In the genomic region with DNA sequence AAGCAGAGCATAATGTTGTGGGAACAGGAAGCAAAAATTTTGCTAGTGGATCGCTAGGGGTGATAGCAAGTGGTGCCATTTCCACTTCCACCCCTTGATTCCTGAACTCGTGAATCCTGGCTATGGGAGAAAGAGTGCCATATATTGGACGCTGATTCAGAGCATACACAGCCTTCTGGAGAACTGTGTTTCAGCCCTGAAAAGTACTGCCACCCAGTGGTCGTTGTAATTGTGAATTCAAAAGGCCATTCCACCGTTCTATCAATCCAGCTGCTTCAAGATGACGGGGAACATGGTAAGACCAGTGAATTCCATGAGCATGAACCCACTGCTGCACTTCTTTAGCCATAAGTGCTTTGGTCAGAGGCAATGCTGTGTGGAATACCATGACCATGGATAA, we compare ENCODE assay signal across 8 cellular contexts.
DNase-seq lines count a peak whose midpoint lies in the region; TF ChIP-seq lines count a peak whose summit lies in the region.
"Not testable (repeated sequence)": the region's sequence is repeated elsewhere in the genome, so short reads cannot be mapped to it uniquely, and the experiment has no call there.

No MANE protein-coding gene starts in this region.

- not testable (repeated sequence) for H3K9me3 Mint-ChIP-seq in glutamatergic neuron (ENCODE audit: unreplicated experiment)
- H3K9me3 Mint-ChIP-seq in neural progenitor cell = peaks cover 14% of the 10 kb centered on the region

- not testable (repeated sequence) for H4K20me1 ChIP-seq in neural progenitor cell (ENCODE audit: low read depth)

- not testable (repeated sequence) for H3K36me3 Mint-ChIP-seq in glutamatergic neuron (ENCODE audit: unreplicated experiment)
- peaks cover 33% of the 10 kb centered on the region for H3K36me3 Mint-ChIP-seq in neural progenitor cell

- not testable (repeated sequence) for H3K27ac Mint-ChIP-seq in glutamatergic neuron (ENCODE audit: unreplicated experiment); neural progenitor cell

- H3K27me3 ChIP-seq in WERI-Rb-1 (ENCODE audit: insufficient read depth, low read depth, severe bottlenecking); neural progenitor cell: not testable (repeated sequence)

- not testable (repeated sequence) for H3K79me2 ChIP-seq in neural progenitor cell (ENCODE audit: low read depth)

- not testable (repeated sequence) for H3K27me3 Mint-ChIP-seq in glutamatergic neuron (ENCODE audit: unreplicated experiment); neural progenitor cell (ENCODE audit: insufficient read depth, low read depth)

- not testable (repeated sequence) for H3K4me2 ChIP-seq in neural progenitor cell

- peak; percentile 0 for DNase-seq in COR-L47 (lab: John Stamatoyannopoulos, UW)
- not testable (repeated sequence) for DNase-seq in GM13976 (ENCODE audit: low spot score)
- peak; percentile 7 for DNase-seq in M059J (ENCODE audit: low read depth)
- peak; percentile 14 for DNase-seq in NCI-H524 treated with DMSO at 0.1 percent for 48 hours (lab: John Stamatoyannopoulos, UW)
- DNase-seq in RPMI8226 = peak; percentile 6
- peak; percentile 17 for DNase-seq in WERI-Rb-1
- DNase-seq in glutamatergic neuron = peak; percentile 14
- peak; percentile 18 for DNase-seq in neural progenitor cell (ENCODE audit: low spot score)

- H2AFZ ChIP-seq in neural progenitor cell (replicated peaks) = not testable (repeated sequence)

- peaks cover 27% of the 10 kb centered on the region for H3F3A ChIP-seq in neural progenitor cell (ENCODE audit: low read depth)

- not testable (repeated sequence) for H3K9ac ChIP-seq in neural progenitor cell

- not testable (repeated sequence) for H3K36me3 ChIP-seq in WERI-Rb-1, neural progenitor cell

- H3K4me3 Mint-ChIP-seq in glutamatergic neuron (ENCODE audit: unreplicated experiment); neural progenitor cell: not testable (repeated sequence)

- not testable (repeated sequence) for H3K4me1 ChIP-seq in neural progenitor cell

- not testable (repeated sequence) for H3K4me1 Mint-ChIP-seq in glutamatergic neuron (ENCODE audit: low read depth, unreplicated experiment); neural progenitor cell

- in situ Hi-C loops in GM13976 (cut with MboI; ENCODE audit: low sequenced_read_pairs, unreplicated experiment) = not testable (repeated sequence)

- H3K27ac ChIP-seq in WERI-Rb-1, neural progenitor cell: not testable (repeated sequence)

- not testable (repeated sequence) for H3K4me3 ChIP-seq in WERI-Rb-1 (ENCODE audit: low read depth, low read length); neural progenitor cell

- peak; percentile 10 for TF ChIP-seq CTCF in GM13976 (IDR thresholded peaks at IDR 0.05; ENCODE audit: borderline replicate concordance, control extremely low read depth, extremely low read depth, insufficient read depth, missing control alignments)
- TF ChIP-seq CTCF in WERI-Rb-1 (IDR thresholded peaks at IDR 0.05; ENCODE audit: low read depth, low read length) = peak; percentile 33; the same call in 1 of the 2 replicates
- not testable (repeated sequence) for TF ChIP-seq CTCF in glutamatergic neuron (IDR thresholded peaks at IDR 0.05; ENCODE audit: partially characterized antibody, unreplicated experiment)
- TF ChIP-seq CTCF in neural progenitor cell (IDR thresholded peaks at IDR 0.05) = peak; percentile 47

- not testable (repeated sequence) for H3K9me3 ChIP-seq in WERI-Rb-1 (ENCODE audit: severe bottlenecking); neural progenitor cell (ENCODE audit: low read depth)
